Comparison of ENCODE assay signal across 15 cellular contexts in genomic region chr2:174585657-174586056, GRCh38. TPM values are rescaled to one million over a fixed set of nuclear protein-coding genes. Genes with fewer than 3 reads are reported as not detected.
A peak's percentile ranks its signal among the peaks of the same experiment; 100 is the strongest.
DNase-seq lines count a peak whose midpoint lies in the region; ATAC-seq and TF ChIP-seq lines count a peak whose summit lies in the region.
"Had no signal": no experiment of that assay in that cellular context is flagged by ENCODE, and none has a peak within 500 bp of the region (broad histone marks: within the 10 kb centered on the region; RNA-seq: fewer than 3 reads in every experiment).

No MANE protein-coding gene starts in this region.

- H3K27me3 ChIP-seq in CD4-positive, CD25-positive, alpha-beta regulatory T cell (ENCODE audit: control insufficient read depth, insufficient read depth, low read length), result no peaks in the 10 kb centered on the region
- H3K27me3 ChIP-seq in GM23338 (ENCODE audit: insufficient read depth), result no peaks in the 10 kb centered on the region
- H3K27me3 ChIP-seq: BLaER1 treated with 17β-estradiol and CSF1 and Interleukin-3, amounts not matched to agents 10 nM and 100 nM; testis had no signal

- DNase-seq in CD4-positive, CD25-positive, alpha-beta regulatory T cell, result no peak
- peak; percentile 17 for DNase-seq in GM23338 (ENCODE audit: low spot score)
- no peak for DNase-seq in activated CD8-positive, alpha-beta T cell treated with anti-CD3 and anti-CD28 coated beads for 36 hours
- DNase-seq in memory B cell (ENCODE audit: low spot score in 2 of 2), result no peak
- no peak for DNase-seq in GM10248 (ENCODE audit: extremely low spot score)
- DNase-seq in glutamatergic neuron, result no peak
- DNase-seq: activated T-cell treated with anti-CD3 and anti-CD28 coated beads, Interleukin-2, amount 50 U/mL, for 48 hours; cortex of kidney; islet precursor cell; NCI-H2171; right cardiac atrium; testis had no signal

- H3K9me2 ChIP-seq in GM23338 (ENCODE audit: insufficient read depth), result peaks cover 5% of the 10 kb centered on the region; the same call in 1 of the 2 replicates

- CTCF ChIA-PET in activated CD8-positive, alpha-beta T cell treated with anti-CD3 and anti-CD28 coated beads for 36 hours (lab: Charles Lee), result interaction anchor here (1.0 to 8.6 kb wide), 5 partner anchors 8 to 123 kb away, joined by 3 to 143 read pairs (median 4); partner anchors contain the start of gene WIPF1
- CTCF ChIA-PET in GM10248 (lab: Yijun Ruan, JAX), result interaction anchor here (0.6 to 1.6 kb wide), 3 partner anchors 8 to 122 kb away, joined by 3 to 5 read pairs (median 4); partner anchors contain the start of gene WIPF1

- peak overlapping the region; percentile 75 to 97 (median 94) for H3K27ac Mint-ChIP-seq in CD4-positive, CD25-positive, alpha-beta regulatory T cell
- H3K27ac Mint-ChIP-seq in GM23338, result peak overlapping the region; percentile 25; the same call in 1 of the 2 replicates
- H3K27ac Mint-ChIP-seq in activated CD8-positive, alpha-beta T cell treated with anti-CD3 and anti-CD28 coated beads for 36 hours, result peak overlapping the region; percentile 27
- H3K27ac Mint-ChIP-seq in memory B cell, result peak overlapping the region; percentile 76
- H3K27ac Mint-ChIP-seq in glutamatergic neuron (ENCODE audit: unreplicated experiment), result no peak overlapping the region

- peak overlapping the region; percentile 96 for H2AFZ ChIP-seq in GM23338

- peaks cover 43 to 95% (median 78%) of the 10 kb centered on the region in 4 donors for H3K4me1 Mint-ChIP-seq in CD4-positive, CD25-positive, alpha-beta regulatory T cell
- peaks cover 33% of the 10 kb centered on the region for H3K4me1 Mint-ChIP-seq in GM23338
- peaks cover 90% of the 10 kb centered on the region for H3K4me1 Mint-ChIP-seq in activated CD8-positive, alpha-beta T cell treated with anti-CD3 and anti-CD28 coated beads for 36 hours (ENCODE audit: low read depth)
- peaks cover 52% of the 10 kb centered on the region for H3K4me1 Mint-ChIP-seq in memory B cell
- H3K4me1 Mint-ChIP-seq in glutamatergic neuron (ENCODE audit: low read depth, unreplicated experiment), result peaks cover 3% of the 10 kb centered on the region

- H3K4me3 Mint-ChIP-seq in CD4-positive, CD25-positive, alpha-beta regulatory T cell, result peak overlapping the region in 3 of 4 donors; percentile 2 to 87 (median 27)
- H3K4me3 Mint-ChIP-seq in GM23338, result peak overlapping the region; percentile 25; the same call in 1 of the 3 replicates
- no peak overlapping the region for H3K4me3 Mint-ChIP-seq in activated CD8-positive, alpha-beta T cell treated with anti-CD3 and anti-CD28 coated beads for 36 hours
- no peak overlapping the region for H3K4me3 Mint-ChIP-seq in memory B cell
- no peak overlapping the region for H3K4me3 Mint-ChIP-seq in glutamatergic neuron (ENCODE audit: unreplicated experiment)

- peaks cover 82% of the 10 kb centered on the region for H3K36me3 ChIP-seq in CD4-positive, CD25-positive, alpha-beta regulatory T cell (ENCODE audit: control insufficient read depth, insufficient read depth, low read length)
- H3K36me3 ChIP-seq in GM23338 (ENCODE audit: insufficient read depth), result no peaks in the 10 kb centered on the region

- no peaks in the 10 kb centered on the region for H3K27me3 Mint-ChIP-seq in CD4-positive, CD25-positive, alpha-beta regulatory T cell
- peaks cover 16% of the 10 kb centered on the region for H3K27me3 Mint-ChIP-seq in GM23338 (ENCODE audit: insufficient read depth, low read depth, poor library complexity)
- H3K27me3 Mint-ChIP-seq in activated CD8-positive, alpha-beta T cell treated with anti-CD3 and anti-CD28 coated beads for 36 hours, result no peaks in the 10 kb centered on the region
- H3K27me3 Mint-ChIP-seq in memory B cell, result no peaks in the 10 kb centered on the region
- H3K27me3 Mint-ChIP-seq in glutamatergic neuron (ENCODE audit: unreplicated experiment), result peaks cover 5% of the 10 kb centered on the region

- H3K36me3 Mint-ChIP-seq in CD4-positive, CD25-positive, alpha-beta regulatory T cell, result peaks cover 58% of the 10 kb centered on the region
- H3K36me3 Mint-ChIP-seq in GM23338 (ENCODE audit: low read depth) (no peaks in the 10 kb centered on the region), memory B cell (peaks cover 30% of the 10 kb centered on the region), glutamatergic neuron (ENCODE audit: unreplicated experiment) (no peaks in the 10 kb centered on the region)
- H3K36me3 Mint-ChIP-seq in activated CD8-positive, alpha-beta T cell treated with anti-CD3 and anti-CD28 coated beads for 36 hours (ENCODE audit: low read depth), result peaks cover 83% of the 10 kb centered on the region

- H3K4me1 ChIP-seq in CD4-positive, CD25-positive, alpha-beta regulatory T cell (ENCODE audit: control insufficient read depth, insufficient read depth, low read length, poor library complexity, severe bottlenecking), result peaks cover 85% of the 10 kb centered on the region
- peaks cover 15% of the 10 kb centered on the region for H3K4me1 ChIP-seq in GM23338 (ENCODE audit: insufficient read depth)

- H3K27ac ChIP-seq in CD4-positive, CD25-positive, alpha-beta regulatory T cell (ENCODE audit: insufficient read depth, low read length, poor library complexity, severe bottlenecking), result peak overlapping the region; percentile 42
- no peak overlapping the region for H3K27ac ChIP-seq in GM23338 (ENCODE audit: low read depth)
- H3K27ac ChIP-seq: RWPE1, testis had no signal

- no peaks in the 10 kb centered on the region for H3K9me3 Mint-ChIP-seq in CD4-positive, CD25-positive, alpha-beta regulatory T cell
- H3K9me3 Mint-ChIP-seq in GM23338 (no peaks in the 10 kb centered on the region), memory B cell (no peaks in the 10 kb centered on the region), glutamatergic neuron (ENCODE audit: unreplicated experiment) (peaks cover 2% of the 10 kb centered on the region)
- no peaks in the 10 kb centered on the region for H3K9me3 Mint-ChIP-seq in activated CD8-positive, alpha-beta T cell treated with anti-CD3 and anti-CD28 coated beads for 36 hours

- H3K9me3 ChIP-seq in CD4-positive, CD25-positive, alpha-beta regulatory T cell (ENCODE audit: control insufficient read depth in 2 of 2, low read length in 2 of 2), result no peaks in the 10 kb centered on the region
- H3K9me3 ChIP-seq: BLaER1 treated with 17β-estradiol and CSF1 and Interleukin-3, amounts not matched to agents 10 nM and 100 nM; testis had no signal

- peak overlapping the region; percentile 32 for H3K4me3 ChIP-seq in CD4-positive, CD25-positive, alpha-beta regulatory T cell (ENCODE audit: low read depth, low read length)
- peak overlapping the region; percentile 30; the same call in 1 of the 2 replicates for H3K4me3 ChIP-seq in GM23338
- H3K4me3 ChIP-seq: BLaER1 treated with 17β-estradiol and CSF1 and Interleukin-3, amounts not matched to agents 10 nM and 100 nM; testis had no signal

- no peak for ATAC-seq in CD4-positive, CD25-positive, alpha-beta regulatory T cell (ENCODE audit: low read depth in 2 of 2)
- peak; percentile 54 for ATAC-seq in GM23338
- no peak for ATAC-seq in activated CD8-positive, alpha-beta T cell treated with anti-CD3 and anti-CD28 coated beads for 36 hours
- ATAC-seq in memory B cell (ENCODE audit: low read depth), result no peak
- ATAC-seq in GM18511 (IDR thresholded peaks at IDR 0.05; ENCODE audit: unreplicated experiment), result no peak
- ATAC-seq: right cardiac atrium had no signal

- no peaks in the 10 kb centered on the region for H4K20me1 ChIP-seq in GM23338 (replicated peaks; ENCODE audit: insufficient read depth)

- H3F3A ChIP-seq in GM23338 (replicated peaks; ENCODE audit: low read depth), result no peaks in the 10 kb centered on the region

- intact Hi-C loops in activated CD8-positive, alpha-beta T cell treated with anti-CD3 and anti-CD28 coated beads for 36 hours (cut with micrococcal nuclease), result loop anchor here (5.0 kb wide), 1 partner anchor 97 kb away; no protein-coding TSS in a partner anchor

- no peaks in the 10 kb centered on the region for H3K79me2 ChIP-seq in GM23338 (replicated peaks; ENCODE audit: insufficient read depth)

- POLR2A ChIA-PET in activated CD8-positive, alpha-beta T cell treated with anti-CD3 and anti-CD28 coated beads for 36 hours (lab: Charles Lee), result interaction anchor here (0.5 to 12.4 kb wide), 3 partner anchors 11 to 98 kb away, joined by 3 to 139 read pairs (median 3); partner anchors contain the start of gene WIPF1
- POLR2A ChIA-PET in GM10248 (lab: Yijun Ruan, JAX), result no interaction called here

- H3K4me2 ChIP-seq in GM23338, result peak overlapping the region; percentile 71

- no peak for TF ChIP-seq CTCF in GM23338 (conservative IDR thresholded peaks at IDR 0.05; ENCODE audit: low read depth in 2 of 2)
- TF ChIP-seq CTCF in activated CD8-positive, alpha-beta T cell treated with anti-CD3 and anti-CD28 coated beads for 36 hours (IDR thresholded peaks at IDR 0.05), result no peak
- no peak for TF ChIP-seq CTCF in GM10248 (IDR thresholded peaks at IDR 0.05; ENCODE audit: control extremely low read depth, extremely low read depth, low read depth, missing control alignments)
- no peak for TF ChIP-seq CTCF in glutamatergic neuron (IDR thresholded peaks at IDR 0.05; ENCODE audit: partially characterized antibody, unreplicated experiment)

TF ChIP-seq in GM23338, 12 proteins besides CTCF, POLR2A, EP300 and RAD21 (continues in another document):
- TF ChIP-seq POLR2AphosphoS5 (IDR thresholded peaks at IDR 0.05; ENCODE audit: low read depth), result no peak

RNA-seq across cellular contexts. Expression of gene WIPF1, which starts 11.9 kb away (rescaled TPM):
- 473 TPM for total RNA-seq in CD4-positive, CD25-positive, alpha-beta regulatory T cell
- 100 to 1,000 TPM in 2 of 4 donors, 10 to 100 TPM in 2; 95.5 to 114 (median 105) TPM for polyA plus RNA-seq in CD4-positive, CD25-positive, alpha-beta regulatory T cell
- 3.8 and 6.0 TPM in 2 replicates for total RNA-seq in GM23338 (2014; rRNA removed; shearing (Covaris generic))
- 3.0 and 4.8 TPM in 2 replicates for polyA plus RNA-seq in GM23338 (2016; fragmentation: Nextera tagmentation; extraction: Ambion mirVana)
- total RNA-seq in activated CD8-positive, alpha-beta T cell treated with anti-CD3 and anti-CD28 coated beads for 36 hours, result 100 to 1,000 TPM; 361 to 365 TPM
- total RNA-seq in glutamatergic neuron (ENCODE audit: unreplicated experiment), result 15.5 TPM

Comparison
In these comparisons a context has a peak if more than half of its experiments do, and no peak if none do; other contexts are left out.
1. H3K4me3 Mint-ChIP-seq: peak in CD4-positive, CD25-positive, alpha-beta regulatory T cell (3 of 4) and GM23338 (single experiment); none in activated CD8-positive, alpha-beta T cell treated with anti-CD3 and anti-CD28 coated beads for 36 hours (single experiment), memory B cell (single experiment) and glutamatergic neuron (single experiment).
2. RNA of gene WIPF1, which starts 11.9 kb away (total RNA-seq): 473 TPM in CD4-positive, CD25-positive, alpha-beta regulatory T cell (single experiment) and 361 to 365 TPM in activated CD8-positive, alpha-beta T cell treated with anti-CD3 and anti-CD28 coated beads for 36 hours; 15.5 TPM in glutamatergic neuron (single experiment) and 3.8 to 6.0 TPM in GM23338; every median in the first group is over 10 times any median in the second.